ENCODE assay signal across 10 cellular contexts in the genomic region with DNA sequence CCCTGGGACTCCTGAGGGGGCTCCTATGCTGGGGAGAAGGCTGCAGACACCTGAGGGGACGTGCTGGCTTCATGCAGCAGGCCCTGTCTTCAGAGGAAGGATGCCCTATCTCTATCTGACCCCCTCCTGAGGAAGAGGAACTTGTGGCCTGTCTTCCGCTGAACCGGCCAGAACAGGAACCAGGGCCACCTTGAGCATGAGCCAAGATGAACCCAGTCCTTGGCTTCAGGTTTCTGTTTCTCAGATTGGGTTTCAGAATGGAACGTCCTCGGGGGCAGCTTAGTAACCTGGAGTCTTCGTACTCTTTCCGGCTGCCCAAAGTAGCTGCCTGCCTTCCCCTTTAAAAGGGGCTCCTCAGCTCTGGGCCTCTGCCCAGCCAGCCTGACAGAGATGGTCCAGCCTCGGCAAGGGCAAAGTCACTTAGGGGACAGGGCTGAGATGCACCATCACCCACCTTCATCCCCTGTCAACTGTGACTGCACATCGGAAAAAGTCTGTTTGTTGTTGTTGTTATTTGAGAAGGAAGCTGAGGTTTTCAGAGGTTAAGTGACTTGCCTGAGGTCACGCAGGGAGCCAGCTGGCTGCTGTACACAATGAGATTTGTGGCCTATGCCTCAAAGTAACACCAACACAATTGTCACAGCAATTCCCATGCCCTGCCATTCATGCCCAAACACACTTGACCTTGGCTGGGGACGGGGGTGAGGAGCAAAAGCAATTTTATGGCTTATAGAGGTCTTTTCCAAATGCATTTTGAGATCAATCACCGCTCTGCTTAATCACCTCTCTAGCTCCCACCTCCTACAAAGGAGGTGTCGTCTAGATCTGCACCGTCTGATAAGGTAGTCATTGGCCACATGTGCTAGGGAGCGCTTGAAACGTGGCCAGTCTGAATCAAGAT. TPM values are rescaled to one million over a fixed set of nuclear protein-coding genes. Genes with fewer than 3 reads are reported as not detected.
DNase-seq lines count a peak whose midpoint lies in the region; ATAC-seq, FAIRE-seq and TF ChIP-seq lines count a peak whose summit lies in the region.
"Had no signal": no experiment of that assay in that cellular context is flagged by ENCODE, and none has a peak within 500 bp of the region (broad histone marks: within the 10 kb centered on the region; RNA-seq: fewer than 3 reads in every experiment).

No MANE protein-coding gene starts in this region.

- H3K36me3 ChIP-seq in MG63 (no peaks in the 10 kb centered on the region), mucosa of descending colon (ENCODE audit: low read depth) (no peaks in the 10 kb centered on the region)

- FAIRE-seq in H54 (lab: Jason Lieb, UNC): peak; percentile 57
- FAIRE-seq: islet of Langerhans had no signal

- no peaks in the 10 kb centered on the region for H3K27me3 ChIP-seq in MG63

- intact Hi-C loops in mucosa of descending colon (cut with DNase I, micrococcal nuclease): no loop called here

- H3K4me1 ChIP-seq in mucosa of descending colon (ENCODE audit: low read depth): peaks cover 7% of the 10 kb centered on the region

- no peak for TF ChIP-seq POLR2A in H54 (IDR thresholded peaks at IDR 0.05; ENCODE audit: low read depth, low read length)

- ATAC-seq in GM18511 (IDR thresholded peaks at IDR 0.05; ENCODE audit: unreplicated experiment) (peak; percentile 61), mucosa of descending colon (peak; percentile 69)

- H3K9me3 ChIP-seq in MG63 (peaks cover 4% of the 10 kb centered on the region; the same call in 1 of the 2 replicates), mucosa of descending colon (no peaks in the 10 kb centered on the region)

- TF ChIP-seq CTCF in mucosa of descending colon (IDR thresholded peaks at IDR 0.05): no peak

- DNase-seq in H54 (ENCODE audit: insufficient read length, low spot score): no peak
- DNase-seq in MG63: peak; percentile 32
- peak; percentile 79 for DNase-seq in activated CD8-positive, alpha-beta memory T cell treated with anti-CD3 and anti-CD28 coated beads, Interleukin-2, amount 50 U/mL, for 48 hours
- peak; percentile 38 to 78 (median 50) for DNase-seq in mucosa of descending colon
- no peak for DNase-seq in NCI-H1694 (lab: John Stamatoyannopoulos, UW)
- DNase-seq in HuH-7 (ENCODE audit: low spot score): no peak
- no peak for DNase-seq in NCI-H69 (lab: John Stamatoyannopoulos, UW)

- H3K4me3 ChIP-seq in MG63: no peak overlapping the region
- no peak overlapping the region for H3K4me3 ChIP-seq in mucosa of descending colon

RNA-seq across cellular contexts. Expression of gene ASB2, which starts 13.4 kb away (rescaled TPM):
- not detected in 2 replicates for total RNA-seq in MG63 (2014; rRNA removed; shearing (Covaris generic); ENCODE audit: low replicate concordance)
- total RNA-seq in mucosa of descending colon: 10 to 100 TPM in 1 of 3 donors, 1 to 10 TPM in 2; 5.2 to 89.1 (median 8.8) TPM

RNA-seq across cellular contexts. Expression of gene CCDC197, which starts 34.1 kb away (rescaled TPM):
- not detected in 2 replicates for total RNA-seq in MG63 (2014; rRNA removed; shearing (Covaris generic); ENCODE audit: low replicate concordance)
- not detected for total RNA-seq in mucosa of descending colon
- total RNA-seq: T-helper 2 cell treated with Interferon-gamma antibody and Interleukin-4, amounts not matched to agents 100 ng/mL and 5 ng/mL, for 36 hours had no signal

RNA-seq across cellular contexts. Expression of gene FAM181A, which starts 35.8 kb away (rescaled TPM):
- not detected in 2 replicates for total RNA-seq in MG63 (2014; rRNA removed; shearing (Covaris generic); ENCODE audit: low replicate concordance)
- not detected for total RNA-seq in mucosa of descending colon
- total RNA-seq: T-helper 2 cell treated with Interferon-gamma antibody and Interleukin-4, amounts not matched to agents 100 ng/mL and 5 ng/mL, for 36 hours had no signal

Comparison
In these comparisons a context has a peak if more than half of its experiments do, and no peak if none do; other contexts are left out.
1. DNase-seq: peak in MG63 (single experiment), activated CD8-positive, alpha-beta memory T cell treated with anti-CD3 and anti-CD28 coated beads, Interleukin-2, amount 50 U/mL, for 48 hours (single experiment) and mucosa of descending colon (3 of 3); none in H54 (single experiment), NCI-H1694 (single experiment), HuH-7 (single experiment) and NCI-H69 (single experiment).